ENCODE assay signal across 8 cellular contexts in the genomic region with DNA sequence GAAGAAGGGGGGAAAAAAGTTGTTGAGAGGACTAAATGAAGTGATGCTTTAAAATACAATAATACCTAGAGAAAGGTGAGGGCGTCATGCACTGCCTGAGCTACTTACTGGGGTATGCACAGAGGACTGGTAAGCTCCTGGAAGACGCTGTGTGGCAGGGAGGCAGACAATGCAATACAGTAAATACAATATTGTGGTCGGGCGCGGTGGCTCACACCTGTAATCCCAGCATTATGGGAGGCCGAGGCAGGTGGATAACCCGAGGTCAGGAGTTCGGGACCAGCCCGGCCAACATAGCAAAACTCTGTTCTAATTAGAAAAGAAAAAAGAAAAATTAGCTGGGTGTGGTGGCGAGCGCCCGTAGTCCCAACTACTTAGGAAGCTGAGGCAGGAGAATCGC. TPM values are rescaled to one million over a fixed set of nuclear protein-coding genes. Genes with fewer than 3 reads are reported as not detected.
A peak's percentile ranks its signal among the peaks of the same experiment; 100 is the strongest.
DNase-seq lines count a peak whose midpoint lies in the region; ATAC-seq and TF ChIP-seq lines count a peak whose summit lies in the region.

No MANE protein-coding gene starts in this region.

- no CpG with 5 or more reads among the region's 13 CpGs for WGBS in iPS DF 6.9 (ENCODE audit: insufficient coverage, insufficient read length)

- peak overlapping the region; percentile 58 for H3K4me3 ChIP-seq in H7 (ENCODE audit: insufficient read depth, low read depth, low read length)
- peak overlapping the region; percentile 55; the same call in 1 of the 2 replicates for H3K4me3 ChIP-seq in iPS DF 6.9 (ENCODE audit: low read length)
- H3K4me3 ChIP-seq in skeletal muscle satellite cell (ENCODE audit: low read length): peak overlapping the region; percentile 81

- H3K4me1 ChIP-seq in iPS DF 6.9 (ENCODE audit: control insufficient read depth, insufficient read depth, low read length) (no peaks in the 10 kb centered on the region), skeletal muscle satellite cell (ENCODE audit: control insufficient read depth, insufficient read depth, low read length) (peaks cover 39% of the 10 kb centered on the region)

- peaks cover 21% of the 10 kb centered on the region for H3K4me1 Mint-ChIP-seq in activated B cell treated with CpG ODN at 0.5 μM for 24 hours

- H3K27me3 Mint-ChIP-seq in activated B cell treated with CpG ODN at 0.5 μM for 24 hours: peaks cover 12% of the 10 kb centered on the region

- H3K9me3 Mint-ChIP-seq in activated B cell treated with CpG ODN at 0.5 μM for 24 hours: no peaks in the 10 kb centered on the region

- H3K4me2 ChIP-seq in skeletal muscle satellite cell (ENCODE audit: low read length): peak overlapping the region; percentile 98

- intact Hi-C loops in activated B cell treated with CpG ODN at 0.5 μM for 24 hours (cut with micrococcal nuclease): no loop called here

- H3K27ac Mint-ChIP-seq in activated B cell treated with CpG ODN at 0.5 μM for 24 hours: no peak overlapping the region

- H3K27me3 ChIP-seq in H7 (ENCODE audit: control insufficient read depth, insufficient read depth, low read length) (peaks cover 29% of the 10 kb centered on the region), iPS DF 6.9 (ENCODE audit: control insufficient read depth, insufficient read depth, low read length) (no peaks in the 10 kb centered on the region; the same call in 1 of the 2 replicates), skeletal muscle satellite cell (ENCODE audit: control insufficient read depth, insufficient read depth, low read length) (peaks cover 12% of the 10 kb centered on the region)

- peak overlapping the region; percentile 76 for H3K9ac ChIP-seq in skeletal muscle satellite cell (ENCODE audit: low read depth, low read length)

- no peak for TF ChIP-seq CTCF in activated B cell treated with CpG ODN at 0.5 μM for 24 hours (IDR thresholded peaks at IDR 0.05)

- POLR2A ChIA-PET in activated B cell treated with CpG ODN at 0.5 μM for 24 hours (lab: Charles Lee): no interaction called here

- CTCF ChIA-PET in activated B cell treated with CpG ODN at 0.5 μM for 24 hours (lab: Charles Lee): no interaction called here

- peak overlapping the region; percentile 80 for H3K4me3 Mint-ChIP-seq in activated B cell treated with CpG ODN at 0.5 μM for 24 hours

- H3K27ac ChIP-seq in iPS DF 6.9 (ENCODE audit: low read length): no peak overlapping the region

- no peak for ATAC-seq in activated B cell treated with CpG ODN at 0.5 μM for 24 hours (ENCODE audit: low read depth)
- no peak for ATAC-seq in HG02798 (IDR thresholded peaks at IDR 0.05; ENCODE audit: poor library complexity, unreplicated experiment)
- ATAC-seq in GM18519 (IDR thresholded peaks at IDR 0.05; ENCODE audit: low FRiP score, unreplicated experiment): no peak

- DNase-seq in H7 (no peak), activated B cell treated with CpG ODN at 0.5 μM for 24 hours (no peak), iPS DF 6.9 (ENCODE audit: low read depth, low spot score) (no peak), NCI-H2107 treated with DMSO at 0.1 percent for 48 hours (lab: John Stamatoyannopoulos, UW; ENCODE audit: unreplicated experiment) (no peak)
- DNase-seq in central memory CD4-positive, alpha-beta T cell: no peak

- H3K36me3 ChIP-seq in H7 (replicated peaks; ENCODE audit: control insufficient read depth, insufficient read depth, low read length): no peaks in the 10 kb centered on the region
- H3K36me3 ChIP-seq in iPS DF 6.9 (ENCODE audit: control insufficient read depth, insufficient read depth, low read length): no peaks in the 10 kb centered on the region
- no peaks in the 10 kb centered on the region for H3K36me3 ChIP-seq in skeletal muscle satellite cell (ENCODE audit: insufficient read depth, low read length)

- H3K9me3 ChIP-seq in iPS DF 6.9 (ENCODE audit: control insufficient read depth, insufficient read depth, low read length) (no peaks in the 10 kb centered on the region), skeletal muscle satellite cell (replicated peaks; ENCODE audit: low read length) (no peaks in the 10 kb centered on the region)

- no peaks in the 10 kb centered on the region for H3K36me3 Mint-ChIP-seq in activated B cell treated with CpG ODN at 0.5 μM for 24 hours (ENCODE audit: low read depth)

RNA-seq across cellular contexts. Expression of gene SYTL2, which starts 0.7 kb away (rescaled TPM):
- 1.4 and 2.0 TPM in 2 replicates for total RNA-seq in H7 (2014; rRNA removed; shearing (Covaris generic))
- 0.56 and 1.1 TPM in 2 replicates for total RNA-seq in activated B cell treated with CpG ODN at 0.5 μM for 24 hours
- 11.9 and 41.3 TPM in 2 replicates for total RNA-seq in skeletal muscle satellite cell (2012; rRNA removed)

RNA-seq across cellular contexts. Expression of gene CCDC83, which starts 43.6 kb away (rescaled TPM):
- not detected in 2 replicates for total RNA-seq in H7 (2014; rRNA removed; shearing (Covaris generic))
- not detected in 2 replicates for total RNA-seq in activated B cell treated with CpG ODN at 0.5 μM for 24 hours
- total RNA-seq in skeletal muscle satellite cell (2012; rRNA removed): not detected in 2 replicates
